Comparison of ENCODE assay signal across 17 cellular contexts in the genomic region with DNA sequence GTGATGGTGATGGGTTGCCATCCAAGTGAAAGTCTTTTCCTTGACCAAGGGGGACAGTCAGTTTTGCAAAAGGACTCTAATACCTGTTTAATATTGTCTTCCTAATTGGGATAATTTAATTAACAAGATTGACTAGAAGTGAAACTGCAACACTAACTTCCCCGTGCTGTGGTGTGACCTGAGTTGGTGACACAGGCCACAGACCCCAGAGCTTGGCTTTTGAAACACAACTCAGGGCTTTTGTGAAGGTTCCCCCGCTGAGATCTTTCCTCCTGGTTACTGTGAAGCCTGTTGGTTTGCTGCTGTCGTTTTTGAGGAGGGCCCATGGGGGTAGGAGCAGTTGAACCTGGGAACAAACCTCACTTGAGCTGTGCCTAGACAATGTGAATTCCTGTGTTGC. TPM values are rescaled to one million over a fixed set of nuclear protein-coding genes. Genes with fewer than 3 reads are reported as not detected.
DNase-seq lines count a peak whose midpoint lies in the region; ATAC-seq, FAIRE-seq and TF ChIP-seq lines count a peak whose summit lies in the region.
"Had no signal": no experiment of that assay in that cellular context is flagged by ENCODE, and none has a peak within 500 bp of the region (broad histone marks: within the 10 kb centered on the region; RNA-seq: fewer than 3 reads in every experiment).

No MANE protein-coding gene starts in this region.

- DNase-seq in A549 (ENCODE audit: low read depth in 1 of 2, low spot score in 1 of 2) (no peak), GM10248 (ENCODE audit: extremely low spot score) (peak; percentile 37), MV-4-11 (lab: John Stamatoyannopoulos, UW) (peak; percentile 79), K562 (ENCODE audit: extremely low read depth in 1 of 4, low spot score in 3 of 4) (peak in 1 of 4 experiments; percentile 8), cerebellar nuclear complex (lab: John Stamatoyannopoulos, UW) (no peak), coronary artery (ENCODE audit: low spot score) (no peak)
- DNase-seq in activated CD4-positive, alpha-beta memory T cell treated with anti-CD3 and anti-CD28 coated beads for 36 hours = no peak
- DNase-seq: AML-193, GDM1, hippocampal formation, kidney glomerular epithelial cell, NCI-H1105 treated with DMSO at 0.1 percent for 48 hours, NCI-H774, SJCRH30 had no signal

- H3K79me2 ChIP-seq in K562 (ENCODE audit: control insufficient read depth, insufficient read depth, low read length) = peaks cover 21% of the 10 kb centered on the region

- H2AFZ ChIP-seq in K562 (ENCODE audit: low read depth, low read length) = no peak overlapping the region

- no peak for TF ChIP-seq RAD21 in A549 (conservative IDR thresholded peaks at IDR 0.05 in 1 of 2, IDR thresholded peaks at IDR 0.05 in 1 of 2)
- TF ChIP-seq RAD21 in K562 (CRISPR knock-in tag; conservative IDR thresholded peaks at IDR 0.05 in 1 of 2, IDR thresholded peaks at IDR 0.05 in 1 of 2) = no peak

- no peak overlapping the region for H3K27ac Mint-ChIP-seq in activated CD4-positive, alpha-beta memory T cell treated with anti-CD3 and anti-CD28 coated beads for 36 hours
- H3K27ac Mint-ChIP-seq: mesothelial cell of epicardium had no signal

- H3K4me3 Mint-ChIP-seq in activated CD4-positive, alpha-beta memory T cell treated with anti-CD3 and anti-CD28 coated beads for 36 hours = no peak overlapping the region
- H3K4me3 Mint-ChIP-seq: mesothelial cell of epicardium had no signal

- H4K20me1 ChIP-seq in K562 (replicated peaks; ENCODE audit: control insufficient read depth, insufficient read depth, low read length) = peaks cover 15% of the 10 kb centered on the region

- no peaks in the 10 kb centered on the region for H3K9me3 Mint-ChIP-seq in activated CD4-positive, alpha-beta memory T cell treated with anti-CD3 and anti-CD28 coated beads for 36 hours
- H3K9me3 Mint-ChIP-seq: mesothelial cell of epicardium had no signal

- H3K9ac ChIP-seq in K562 (ENCODE audit: insufficient read depth in 1 of 2, low read depth in 2 of 2, low read length in 2 of 2) = no peak overlapping the region; a peak in 1 of 4 replicates

- peaks cover 4% of the 10 kb centered on the region; the same call in 1 of the 3 replicates for H3K4me1 ChIP-seq in A549
- peaks cover 10 to 21% of the 10 kb centered on the region in 2 experiments for H3K4me1 ChIP-seq in K562 (replicated peaks in 1 of 2; ENCODE audit: control insufficient read depth in 2 of 2, insufficient read depth in 2 of 2, low read length in 2 of 2)
- H3K4me1 ChIP-seq: SJCRH30 had no signal

- H3K27ac ChIP-seq in A549 (no peak overlapping the region), K562 (ENCODE audit: extremely low read depth, low read depth, low read length) (no peak overlapping the region), coronary artery (no peak overlapping the region)
- H3K27ac ChIP-seq: adrenal gland, SJCRH30 had no signal

- TSS peak; percentile 2 for BruUV-seq in K562 (replicated peaks; lab: Mats Ljungman, UMichigan)

- no peak for ATAC-seq in A549
- ATAC-seq in K562 = no peak
- no peak for ATAC-seq in GM21786 (IDR thresholded peaks at IDR 0.05; ENCODE audit: unreplicated experiment)

- H3K4me2 ChIP-seq in A549 (no peak overlapping the region), K562 (ENCODE audit: insufficient read depth, low read length) (no peak overlapping the region)

- peaks cover 16% of the 10 kb centered on the region for H3K9me1 ChIP-seq in K562 (ENCODE audit: control insufficient read depth, insufficient read depth, low read length)

- TF ChIP-seq EP300 in A549 (IDR thresholded peaks at IDR 0.05) (no peak), K562 (IDR thresholded peaks at IDR 0.05; ENCODE audit: low read length) (no peak)

- CTCF ChIA-PET in A549 (lab: Yijun Ruan, JAX) (interaction anchor here (0.8 to 1.5 kb wide), 2 partner anchors 12 to 20 kb away, joined by 5 read pairs; no protein-coding TSS in a partner anchor), GM10248 (lab: Yijun Ruan, JAX) (interaction anchor here (1.7 to 2.3 kb wide), 2 partner anchors 9 to 20 kb away, joined by 4 to 16 read pairs; no protein-coding TSS in a partner anchor), K562 (lab: Yijun Ruan, JAX; ENCODE audit: low intra/inter-chr PET ratio) (no interaction called here)
- CTCF ChIA-PET in activated CD4-positive, alpha-beta memory T cell treated with anti-CD3 and anti-CD28 coated beads for 36 hours (lab: Charles Lee) = interaction anchor here (1.6 kb wide), 1 partner anchor 20 kb away, joined by 7 read pairs; no protein-coding TSS in a partner anchor

- intact Hi-C loops in K562 (cut with micrococcal nuclease) = no loop called here
- intact Hi-C loops in activated CD4-positive, alpha-beta memory T cell treated with anti-CD3 and anti-CD28 coated beads for 36 hours (cut with micrococcal nuclease) = no loop called here

- H3K27me3 ChIP-seq in K562 (ENCODE audit: control insufficient read depth in 2 of 2, insufficient read depth in 2 of 2, low read length in 2 of 2) = no peaks in the 10 kb centered on the region
- H3K27me3 ChIP-seq: adrenal gland, SJCRH30 had no signal

- TF ChIP-seq POLR2A in A549 (IDR thresholded peaks at IDR 0.05; ENCODE audit: low read length) (no peak), K562 (conservative IDR thresholded peaks at IDR 0.05) (0 out of 2 replicates have a peak, but pooled peaks have one; percentile 8)

- 39% methylated on average over 3 of the region's 3 CpGs for WGBS in A549 (ENCODE audit: missing lambda C conversion rate)
- WGBS in K562 (ENCODE audit: insufficient coverage, low coverage, missing lambda C conversion rate) = 52% methylated on average over 3 of the region's 3 CpGs

- no peaks in the 10 kb centered on the region for H3K9me3 ChIP-seq in A549
- H3K9me3 ChIP-seq in K562 (replicated peaks; ENCODE audit: control insufficient read depth, insufficient read depth, low read depth, low read length) = no peaks in the 10 kb centered on the region
- H3K9me3 ChIP-seq: adrenal gland, SJCRH30 had no signal

- in situ Hi-C loops in K562 (cut with MboI) = no loop called here

- H3K36me3 ChIP-seq in K562 (ENCODE audit: control insufficient read depth, insufficient read depth, low read length) = peaks cover 68% of the 10 kb centered on the region

- H3K4me3 ChIP-seq in A549 (no peak overlapping the region), K562 (no peak overlapping the region), coronary artery (no peak overlapping the region)
- H3K4me3 ChIP-seq: adrenal gland, SJCRH30 had no signal

- H3K27me3 Mint-ChIP-seq in activated CD4-positive, alpha-beta memory T cell treated with anti-CD3 and anti-CD28 coated beads for 36 hours = no peaks in the 10 kb centered on the region

- peaks cover 38% of the 10 kb centered on the region for H3K4me1 Mint-ChIP-seq in activated CD4-positive, alpha-beta memory T cell treated with anti-CD3 and anti-CD28 coated beads for 36 hours (ENCODE audit: low read depth)

- POLR2A ChIA-PET in A549 (lab: Yijun Ruan, JAX) (no interaction called here), GM10248 (lab: Yijun Ruan, JAX) (no interaction called here), K562 (lab: Yijun Ruan, JAX) (interaction anchor here (0.6 to 0.8 kb wide), 2 partner anchors 10 to 1187 kb away, joined by 3 read pairs; no protein-coding TSS in a partner anchor)
- POLR2A ChIA-PET in activated CD4-positive, alpha-beta memory T cell treated with anti-CD3 and anti-CD28 coated beads for 36 hours (lab: Charles Lee) = interaction anchor here (0.9 kb wide), 1 partner anchor 31 kb away, joined by 3 read pairs; no protein-coding TSS in a partner anchor

- peaks cover 81% of the 10 kb centered on the region for H3K36me3 Mint-ChIP-seq in activated CD4-positive, alpha-beta memory T cell treated with anti-CD3 and anti-CD28 coated beads for 36 hours

- no peak for FAIRE-seq in A549 (lab: Jason Lieb, UNC)
- FAIRE-seq in K562 (lab: Jason Lieb, UNC) = no peak

- TF ChIP-seq CTCF in A549 (IDR thresholded peaks at IDR 0.05) = no peak
- TF ChIP-seq CTCF in GM10248 (IDR thresholded peaks at IDR 0.05; ENCODE audit: control extremely low read depth, extremely low read depth, low read depth, missing control alignments) = no peak
- no peak for TF ChIP-seq CTCF in K562 (IDR thresholded peaks at IDR 0.05 in 2 of 3, conservative IDR thresholded peaks at IDR 0.05 in 1 of 3; ENCODE audit: insufficient read depth in 2 of 3, low read depth in 1 of 3, low read length in 3 of 3)
- no peak for TF ChIP-seq CTCF in coronary artery (IDR thresholded peaks at IDR 0.05)

TF ChIP-seq in A549, 52 proteins besides CTCF, POLR2A, EP300 and RAD21:
- TF ChIP-seq KDM1A (IDR thresholded peaks at IDR 0.05; ENCODE audit: low read depth) = no peak
- TF ChIP-seq POLR2AphosphoS2 (conservative IDR thresholded peaks at IDR 0.05; ENCODE audit: low read length) = peak; percentile 63; the same call in 1 of the 2 replicates

TF ChIP-seq in K562, 482 proteins besides CTCF, POLR2A, EP300 and RAD21 (continues in another document):
- TF ChIP-seq PML (IDR thresholded peaks at IDR 0.05; ENCODE audit: low read length) = peak; percentile 30; the same call in 1 of the 2 replicates
- TF ChIP-seq ZNF584 (CRISPR knock-in tag; IDR thresholded peaks at IDR 0.05; ENCODE audit: low read depth) = no peak

RNA-seq across cellular contexts. Expression of a gene that starts 6.9 kb away (rescaled TPM):
- polyA plus RNA-seq in A549 (2011; rRNA removed) (44.8 and 51.9 TPM in 2 replicates), A549 (2017; fragmentation: RNase III; extraction: RNeasy Plus Mini Kit Qiagen cat#74134 plus additional on column Dnase treatment) (73.1 to 95.5 TPM (median 75.0 TPM) in 3 replicates), K562 (2011; rRNA removed) (148 and 175 TPM in 2 replicates), K562 (2014; fragmentation: Illumina TruSeq; extraction: Trizol) (250 and 287 TPM in 2 replicates), K562 (2014; fragmentation: Nextera tagmentation; extraction: Ambion mirVana) (10 to 100 TPM; 40.9 to 51.1 TPM), K562 (2014; rRNA removed) (154 and 168 TPM in 2 replicates)
- polyA plus RNA-seq in A549 (2012; cell fraction: cytosol; rRNA removed) = 163 and 170 TPM in 2 replicates
- 212 and 232 TPM in 2 replicates for polyA plus RNA-seq in A549 (2012; cell fraction: nucleus; rRNA removed)
- 42.8 and 64.9 TPM in 2 replicates for polyA minus RNA-seq in A549 (2011; rRNA and poly(A)+ RNA removed)
- total RNA-seq in K562 (2011; cell fraction: chromatin; rRNA removed; ENCODE audit: low replicate concordance) = 96.3 and 215 TPM in 2 replicates
- 144 and 155 TPM in 2 replicates for total RNA-seq in K562 (2011; cell fraction: nucleolus; rRNA removed)
- total RNA-seq in K562 (2011; cell fraction: nucleoplasm; rRNA removed) = 118 and 119 TPM in 2 replicates
- total RNA-seq in K562 (2014; rRNA removed) (53.4 and 69.8 TPM in 2 replicates), K562 (2014; rRNA removed; fragmentation: Illumina TruSeq; extraction: Trizol) (97.7 and 108 TPM in 2 replicates), K562 (2015; rRNA removed; fragmentation: Illumina TruSeq; extraction: Trizol) (117 and 119 TPM in 2 replicates), K562 (2021) (235 and 239 TPM in 2 replicates)
- polyA plus RNA-seq in K562 (2011; cell fraction: cytosol; rRNA removed) = 202 and 255 TPM in 2 replicates
- 198 and 337 TPM in 2 replicates for polyA plus RNA-seq in K562 (2011; cell fraction: nucleus; rRNA removed)
- polyA plus RNA-seq in K562 (2012) = 180 and 222 TPM in 2 replicates
- polyA minus RNA-seq in K562 (2011; rRNA and poly(A)+ RNA removed) = 91.8 and 131 TPM in 2 replicates
- 98.9 and 104 TPM in 2 replicates for polyA minus RNA-seq in K562 (2011; cell fraction: cytosol; rRNA and poly(A)+ RNA removed)
- 116 and 136 TPM in 2 replicates for polyA minus RNA-seq in K562 (2011; cell fraction: nucleus; rRNA and poly(A)+ RNA removed)
- total RNA-seq in activated CD4-positive, alpha-beta memory T cell treated with anti-CD3 and anti-CD28 coated beads for 36 hours = 10 to 100 TPM; 87.2 to 94.0 TPM

Comparison
In these comparisons a context has a peak if more than half of its experiments do, and no peak if none do; other contexts are left out.
1. DNase-seq: peak in GM10248 (single experiment) and MV-4-11 (single experiment); none in A549 (0 of 2), cerebellar nuclear complex (0 of 2), activated CD4-positive, alpha-beta memory T cell treated with anti-CD3 and anti-CD28 coated beads for 36 hours (single experiment) and coronary artery (single experiment).
2. POLR2A ChIA-PET loops: an anchor here in K562 (0.6 to 0.8 kb wide) and activated CD4-positive, alpha-beta memory T cell treated with anti-CD3 and anti-CD28 coated beads for 36 hours (0.9 kb wide); none called in A549 and GM10248.